22 cellular contexts compared by ENCODE assay signal in genomic region chr7:157538735-157539134, GRCh38.
DNase-seq lines count a peak whose midpoint lies in the region; ATAC-seq and TF ChIP-seq lines count a peak whose summit lies in the region.
"Had no signal": no experiment of that assay in that cellular context is flagged by ENCODE, and none has a peak within 500 bp of the region (broad histone marks: within the 10 kb centered on the region; RNA-seq: fewer than 3 reads in every experiment).

No MANE protein-coding gene starts in this region.

- peaks cover 2% of the 10 kb centered on the region for H3K79me1 ChIP-seq in neuronal stem cell (ENCODE audit: low read depth, low read length)

- H4K8ac ChIP-seq in neuronal stem cell (ENCODE audit: low read depth, low read length), result no peak overlapping the region

- H2AK5ac ChIP-seq in neuronal stem cell (ENCODE audit: low read depth, low read length), result no peak overlapping the region

- H3K4me3 ChIP-seq in heart left ventricle (no peak overlapping the region), neuronal stem cell (ENCODE audit: low read length in 2 of 2) (no peak overlapping the region), prostate gland (no peak overlapping the region)
- H3K4me3 ChIP-seq: A549; BLaER1 treated with 17β-estradiol and CSF1 and Interleukin-3, amounts not matched to agents 10 nM and 100 nM; HAP-1 had no signal

- no peak overlapping the region for H4K91ac ChIP-seq in neuronal stem cell (ENCODE audit: low read depth, low read length, poor library complexity)

- no peak overlapping the region for H2BK120ac ChIP-seq in neuronal stem cell (ENCODE audit: low read depth, low read length)

- no peak overlapping the region for H3K14ac ChIP-seq in neuronal stem cell (ENCODE audit: low read length)

- H2BK12ac ChIP-seq in neuronal stem cell (ENCODE audit: low read length), result no peak overlapping the region

- H3K4me1 ChIP-seq in heart left ventricle (no peaks in the 10 kb centered on the region), neuronal stem cell (ENCODE audit: control insufficient read depth in 2 of 2, insufficient read depth in 1 of 2, low read depth in 1 of 2, low read length in 2 of 2) (peaks cover 0 to 8% of the 10 kb centered on the region in 2 donors), prostate gland (replicated peaks) (no peaks in the 10 kb centered on the region)
- H3K4me1 ChIP-seq: A549; BE2C; BLaER1 treated with 17β-estradiol and CSF1 and Interleukin-3, amounts not matched to agents 10 nM and 100 nM; HAP-1 had no signal

- H3K9me3 ChIP-seq in heart left ventricle, result peaks cover 0 to 1% (median 0%) of the 10 kb centered on the region in 12 donors
- peaks cover 2% of the 10 kb centered on the region in 2 donors for H3K9me3 ChIP-seq in neuronal stem cell (replicated peaks in 1 of 2; ENCODE audit: control insufficient read depth in 2 of 2, insufficient read depth in 1 of 2, low read depth in 1 of 2, low read length in 2 of 2)
- H3K9me3 ChIP-seq in prostate gland, result no peaks in the 10 kb centered on the region
- H3K9me3 ChIP-seq: A549, BE2C, HAP-1 had no signal

- DNase-seq in activated CD8-positive, alpha-beta memory T cell treated with anti-CD3 and anti-CD28 coated beads, Interleukin-2, amount 50 U/mL, for 4 hours, result peak; percentile 9
- no peak for DNase-seq in activated CD8-positive, alpha-beta memory T cell treated with anti-CD3 and anti-CD28 coated beads, Interleukin-2, amount 50 U/mL, for 48 hours
- DNase-seq in left cardiac atrium, result peak; percentile 2
- DNase-seq in heart left ventricle, result no peak
- no peak for DNase-seq in neuronal stem cell (ENCODE audit: low spot score)
- DNase-seq in ureter (ENCODE audit: low spot score), result no peak
- DNase-seq in prostate gland (ENCODE audit: low spot score), result no peak
- DNase-seq: 8988T; ACHN; AML-193; Calu3; CD4-positive, alpha-beta memory T cell; COR-L47; DMS53; DMS79 treated with DMSO at 0.1 percent for 48 hours; GF-D8; GOT3; HFFc6 had no signal

- H3K18ac ChIP-seq in neuronal stem cell (ENCODE audit: low read length), result peak overlapping the region; percentile 55

- H2BK15ac ChIP-seq in neuronal stem cell (ENCODE audit: low read length), result no peak overlapping the region

- TF ChIP-seq POLR2A in heart left ventricle (IDR thresholded peaks at IDR 0.05), result no peak
- no peak for TF ChIP-seq POLR2A in prostate gland (IDR thresholded peaks at IDR 0.05)

- no peak overlapping the region for H3K4me2 ChIP-seq in neuronal stem cell (ENCODE audit: insufficient read depth, low read length, poor library complexity, severe bottlenecking)
- H3K4me2 ChIP-seq: A549; BLaER1 treated with 17β-estradiol and CSF1 and Interleukin-3, amounts not matched to agents 10 nM and 100 nM had no signal

- H3K36me3 ChIP-seq in heart left ventricle (no peaks in the 10 kb centered on the region), neuronal stem cell (replicated peaks in 1 of 2; ENCODE audit: control insufficient read depth in 2 of 2, insufficient read depth in 2 of 2, low read length in 2 of 2) (peaks cover 8 to 56% of the 10 kb centered on the region in 2 donors), prostate gland (no peaks in the 10 kb centered on the region)
- H3K36me3 ChIP-seq: BE2C; BLaER1 treated with 17β-estradiol and CSF1 and Interleukin-3, amounts not matched to agents 10 nM and 100 nM; HAP-1 had no signal

- H3K4ac ChIP-seq in neuronal stem cell (ENCODE audit: low read length), result no peak overlapping the region

- H3K27me3 ChIP-seq in heart left ventricle (no peaks in the 10 kb centered on the region), neuronal stem cell (ENCODE audit: control insufficient read depth in 3 of 3, insufficient read depth in 3 of 3, low read depth in 1 of 3, low read length in 3 of 3) (no peaks in the 10 kb centered on the region), prostate gland (replicated peaks; ENCODE audit: insufficient read depth) (no peaks in the 10 kb centered on the region)
- H3K27me3 ChIP-seq: BE2C; BLaER1 treated with 17β-estradiol and CSF1 and Interleukin-3, amounts not matched to agents 10 nM and 100 nM had no signal

- no peak overlapping the region for H3K9ac ChIP-seq in neuronal stem cell (ENCODE audit: low read depth, low read length, poor library complexity)
- H3K9ac ChIP-seq: BLaER1 treated with 17β-estradiol and CSF1 and Interleukin-3, amounts not matched to agents 10 nM and 100 nM had no signal

- H3K23ac ChIP-seq in neuronal stem cell (ENCODE audit: low read depth, low read length, poor library complexity), result no peak overlapping the region

- 94 to 96% (median 95%) methylated on average over 10 of the region's 10 CpGs for WGBS in heart left ventricle, 4 donors
- no CpG with 5 or more reads among the region's 10 CpGs for WGBS in neuronal stem cell (ENCODE audit: extremely low coverage in 2 of 2, insufficient read length in 2 of 2, insufficient replicate concordance in 1 of 2), 2 donors
- WGBS in prostate gland, result 95% methylated on average over 10 of the region's 10 CpGs

- no peak overlapping the region for H2BK5ac ChIP-seq in neuronal stem cell (ENCODE audit: low read length)

- H3K27ac ChIP-seq in heart left ventricle (no peak overlapping the region), neuronal stem cell (replicated peaks; ENCODE audit: low read length) (no peak overlapping the region), prostate gland (no peak overlapping the region)
- H3K27ac ChIP-seq: A549; BLaER1 treated with 17β-estradiol and CSF1 and Interleukin-3, amounts not matched to agents 10 nM and 100 nM had no signal

- TF ChIP-seq CTCF in heart left ventricle (IDR thresholded peaks at IDR 0.05) (no peak), prostate gland (IDR thresholded peaks at IDR 0.05) (no peak)

- H2AFZ ChIP-seq in neuronal stem cell (ENCODE audit: low read length), result no peak overlapping the region

- intact Hi-C loops in left cardiac atrium (cut with DNase I) (no loop called here), heart left ventricle (cut with DNase I) (no loop called here), prostate gland (cut with DNase I) (no loop called here)

- no peak for ATAC-seq in left cardiac atrium
- no peak for ATAC-seq in heart left ventricle
- ATAC-seq: A549 had no signal

Comparison
In these comparisons a context has a peak if more than half of its experiments do, and no peak if none do; other contexts are left out.
1. DNase-seq: peak in activated CD8-positive, alpha-beta memory T cell treated with anti-CD3 and anti-CD28 coated beads, Interleukin-2, amount 50 U/mL, for 4 hours (single experiment) and left cardiac atrium (single experiment); none in activated CD8-positive, alpha-beta memory T cell treated with anti-CD3 and anti-CD28 coated beads, Interleukin-2, amount 50 U/mL, for 48 hours (single experiment), heart left ventricle (0 of 5), neuronal stem cell (single experiment), ureter (single experiment) and prostate gland (single experiment).